Comparison of ENCODE assay signal across 3 cellular contexts in the genomic region with DNA sequence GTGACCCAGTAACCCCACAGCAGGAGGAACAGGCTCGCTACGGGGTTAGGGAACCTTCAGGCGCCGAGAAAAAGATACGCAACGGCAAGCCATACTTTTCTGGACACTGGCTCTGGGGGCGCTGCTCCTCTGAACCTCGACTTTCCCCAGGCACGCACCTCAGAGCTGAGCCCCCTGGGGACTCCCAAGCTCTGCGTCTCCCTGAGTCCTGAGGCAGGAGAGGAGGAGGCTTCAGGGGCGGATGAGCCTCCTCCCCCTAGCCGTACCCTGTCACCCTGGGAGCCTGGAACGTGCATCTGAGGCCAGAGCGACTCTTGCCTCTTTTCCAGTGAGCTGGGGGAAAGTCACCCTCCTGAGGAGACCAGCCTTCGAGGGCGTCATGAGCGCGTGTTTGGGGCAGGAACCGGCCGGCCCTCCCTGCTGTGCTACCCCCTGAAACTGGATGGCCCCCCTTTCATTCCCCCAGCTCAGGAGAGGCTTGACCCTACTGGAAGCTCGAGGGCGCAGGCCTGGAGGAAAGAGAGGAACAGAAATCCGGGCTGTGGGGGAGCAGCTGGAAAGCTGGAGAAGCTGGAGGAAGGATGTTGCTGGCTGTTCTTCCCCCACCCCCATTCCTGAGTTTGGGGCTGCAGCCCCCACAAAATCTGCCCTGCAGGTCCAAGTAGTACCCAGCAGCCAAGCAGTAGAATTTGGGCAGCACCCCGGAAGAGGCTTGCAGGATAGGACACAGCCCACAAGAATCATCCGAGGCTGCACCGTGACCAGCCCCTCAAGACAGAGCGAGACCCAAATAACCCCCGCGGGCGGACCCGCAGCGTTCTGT.
TF ChIP-seq lines count a peak whose summit lies in the region.

No MANE protein-coding gene starts in this region.

TF ChIP-seq in SK-N-SH, 30 proteins besides CTCF, POLR2A, EP300 and RAD21:
- TF ChIP-seq, protein P1, sequence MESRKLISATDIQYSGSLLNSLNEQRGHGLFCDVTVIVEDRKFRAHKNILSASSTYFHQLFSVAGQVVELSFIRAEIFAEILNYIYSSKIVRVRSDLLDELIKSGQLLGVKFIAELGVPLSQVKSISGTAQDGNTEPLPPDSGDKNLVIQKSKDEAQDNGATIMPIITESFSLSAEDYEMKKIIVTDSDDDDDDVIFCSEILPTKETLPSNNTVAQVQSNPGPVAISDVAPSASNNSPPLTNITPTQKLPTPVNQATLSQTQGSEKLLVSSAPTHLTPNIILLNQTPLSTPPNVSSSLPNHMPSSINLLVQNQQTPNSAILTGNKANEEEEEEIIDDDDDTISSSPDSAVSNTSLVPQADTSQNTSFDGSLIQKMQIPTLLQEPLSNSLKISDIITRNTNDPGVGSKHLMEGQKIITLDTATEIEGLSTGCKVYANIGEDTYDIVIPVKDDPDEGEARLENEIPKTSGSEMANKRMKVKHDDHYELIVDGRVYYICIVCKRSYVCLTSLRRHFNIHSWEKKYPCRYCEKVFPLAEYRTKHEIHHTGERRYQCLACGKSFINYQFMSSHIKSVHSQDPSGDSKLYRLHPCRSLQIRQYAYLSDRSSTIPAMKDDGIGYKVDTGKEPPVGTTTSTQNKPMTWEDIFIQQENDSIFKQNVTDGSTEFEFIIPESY (IDR thresholded peaks at IDR 0.05; ENCODE audit: borderline replicate concordance, low read depth), result no peak
- TF ChIP-seq FOSL2 (IDR thresholded peaks at IDR 0.05; ENCODE audit: borderline replicate concordance, low read depth), result no peak
- TF ChIP-seq FOXJ3 (CRISPR knock-in tag; IDR thresholded peaks at IDR 0.05), result no peak
- TF ChIP-seq JUND (IDR thresholded peaks at IDR 0.05), result no peak
- TF ChIP-seq RFX5 (IDR thresholded peaks at IDR 0.05; ENCODE audit: low read length), result no peak
- no peak for TF ChIP-seq USF1 (IDR thresholded peaks at IDR 0.05; ENCODE audit: borderline replicate concordance, low read depth)
- TF ChIP-seq RCOR1 (IDR thresholded peaks at IDR 0.05; ENCODE audit: low read length), result no peak
- no peak for TF ChIP-seq NRF1 (IDR thresholded peaks at IDR 0.05; ENCODE audit: low read depth, low read length)
- TF ChIP-seq USF2 (IDR thresholded peaks at IDR 0.05; ENCODE audit: borderline replicate concordance, low read depth, low read length), result no peak
- TF ChIP-seq TAF1 (IDR thresholded peaks at IDR 0.05; ENCODE audit: borderline replicate concordance, low read depth, low read length), result no peak
- no peak for TF ChIP-seq RXRA (IDR thresholded peaks at IDR 0.05; ENCODE audit: borderline replicate concordance, low read depth)

TF ChIP-seq in SK-N-SH treated with all-trans-retinoic acid at 6 μM for 48 hours, 23 proteins besides CTCF, POLR2A, EP300 and RAD21:
- TF ChIP-seq TOX (CRISPR knock-in tag; IDR thresholded peaks at IDR 0.05; ENCODE audit: borderline replicate concordance), result no peak

TF ChIP-seq in GM12878, 131 proteins besides CTCF, POLR2A, EP300 and RAD21:
- TF ChIP-seq PML (IDR thresholded peaks at IDR 0.05; ENCODE audit: low read length) (no peak), SMARCA5 (IDR thresholded peaks at IDR 0.05) (no peak), GABPA (IDR thresholded peaks at IDR 0.05; ENCODE audit: low read depth) (no peak), SIX5 (IDR thresholded peaks at IDR 0.05; ENCODE audit: low read depth, low read length, severe bottlenecking) (no peak), MEF2B (IDR thresholded peaks at IDR 0.05; ENCODE audit: partially characterized antibody, poor library complexity, severe bottlenecking) (no peak), SP1 (IDR thresholded peaks at IDR 0.05; ENCODE audit: low read depth, low read length) (no peak), TAF1 (IDR thresholded peaks at IDR 0.05; ENCODE audit: borderline replicate concordance, low read depth, low read length) (no peak), ZNF24 (IDR thresholded peaks at IDR 0.05) (no peak), SREBF1 (IDR thresholded peaks at IDR 0.05; ENCODE audit: low read length) (no peak)
- TF ChIP-seq, protein P2, sequence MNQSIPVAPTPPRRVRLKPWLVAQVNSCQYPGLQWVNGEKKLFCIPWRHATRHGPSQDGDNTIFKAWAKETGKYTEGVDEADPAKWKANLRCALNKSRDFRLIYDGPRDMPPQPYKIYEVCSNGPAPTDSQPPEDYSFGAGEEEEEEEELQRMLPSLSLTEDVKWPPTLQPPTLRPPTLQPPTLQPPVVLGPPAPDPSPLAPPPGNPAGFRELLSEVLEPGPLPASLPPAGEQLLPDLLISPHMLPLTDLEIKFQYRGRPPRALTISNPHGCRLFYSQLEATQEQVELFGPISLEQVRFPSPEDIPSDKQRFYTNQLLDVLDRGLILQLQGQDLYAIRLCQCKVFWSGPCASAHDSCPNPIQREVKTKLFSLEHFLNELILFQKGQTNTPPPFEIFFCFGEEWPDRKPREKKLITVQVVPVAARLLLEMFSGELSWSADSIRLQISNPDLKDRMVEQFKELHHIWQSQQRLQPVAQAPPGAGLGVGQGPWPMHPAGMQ (IDR thresholded peaks at IDR 0.05; ENCODE audit: borderline replicate concordance), result no peak
- TF ChIP-seq, protein P3, sequence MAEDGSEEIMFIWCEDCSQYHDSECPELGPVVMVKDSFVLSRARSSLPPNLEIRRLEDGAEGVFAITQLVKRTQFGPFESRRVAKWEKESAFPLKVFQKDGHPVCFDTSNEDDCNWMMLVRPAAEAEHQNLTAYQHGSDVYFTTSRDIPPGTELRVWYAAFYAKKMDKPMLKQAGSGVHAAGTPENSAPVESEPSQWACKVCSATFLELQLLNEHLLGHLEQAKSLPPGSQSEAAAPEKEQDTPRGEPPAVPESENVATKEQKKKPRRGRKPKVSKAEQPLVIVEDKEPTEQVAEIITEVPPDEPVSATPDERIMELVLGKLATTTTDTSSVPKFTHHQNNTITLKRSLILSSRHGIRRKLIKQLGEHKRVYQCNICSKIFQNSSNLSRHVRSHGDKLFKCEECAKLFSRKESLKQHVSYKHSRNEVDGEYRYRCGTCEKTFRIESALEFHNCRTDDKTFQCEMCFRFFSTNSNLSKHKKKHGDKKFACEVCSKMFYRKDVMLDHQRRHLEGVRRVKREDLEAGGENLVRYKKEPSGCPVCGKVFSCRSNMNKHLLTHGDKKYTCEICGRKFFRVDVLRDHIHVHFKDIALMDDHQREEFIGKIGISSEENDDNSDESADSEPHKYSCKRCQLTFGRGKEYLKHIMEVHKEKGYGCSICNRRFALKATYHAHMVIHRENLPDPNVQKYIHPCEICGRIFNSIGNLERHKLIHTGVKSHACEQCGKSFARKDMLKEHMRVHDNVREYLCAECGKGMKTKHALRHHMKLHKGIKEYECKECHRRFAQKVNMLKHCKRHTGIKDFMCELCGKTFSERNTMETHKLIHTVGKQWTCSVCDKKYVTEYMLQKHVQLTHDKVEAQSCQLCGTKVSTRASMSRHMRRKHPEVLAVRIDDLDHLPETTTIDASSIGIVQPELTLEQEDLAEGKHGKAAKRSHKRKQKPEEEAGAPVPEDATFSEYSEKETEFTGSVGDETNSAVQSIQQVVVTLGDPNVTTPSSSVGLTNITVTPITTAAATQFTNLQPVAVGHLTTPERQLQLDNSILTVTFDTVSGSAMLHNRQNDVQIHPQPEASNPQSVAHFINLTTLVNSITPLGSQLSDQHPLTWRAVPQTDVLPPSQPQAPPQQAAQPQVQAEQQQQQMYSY (CRISPR knock-in tag; IDR thresholded peaks at IDR 0.05), result no peak
TF ChIP-seq in GM12878: peak in this region for 0.
